1 cellular context compared by ENCODE assay signal in the genomic region with DNA sequence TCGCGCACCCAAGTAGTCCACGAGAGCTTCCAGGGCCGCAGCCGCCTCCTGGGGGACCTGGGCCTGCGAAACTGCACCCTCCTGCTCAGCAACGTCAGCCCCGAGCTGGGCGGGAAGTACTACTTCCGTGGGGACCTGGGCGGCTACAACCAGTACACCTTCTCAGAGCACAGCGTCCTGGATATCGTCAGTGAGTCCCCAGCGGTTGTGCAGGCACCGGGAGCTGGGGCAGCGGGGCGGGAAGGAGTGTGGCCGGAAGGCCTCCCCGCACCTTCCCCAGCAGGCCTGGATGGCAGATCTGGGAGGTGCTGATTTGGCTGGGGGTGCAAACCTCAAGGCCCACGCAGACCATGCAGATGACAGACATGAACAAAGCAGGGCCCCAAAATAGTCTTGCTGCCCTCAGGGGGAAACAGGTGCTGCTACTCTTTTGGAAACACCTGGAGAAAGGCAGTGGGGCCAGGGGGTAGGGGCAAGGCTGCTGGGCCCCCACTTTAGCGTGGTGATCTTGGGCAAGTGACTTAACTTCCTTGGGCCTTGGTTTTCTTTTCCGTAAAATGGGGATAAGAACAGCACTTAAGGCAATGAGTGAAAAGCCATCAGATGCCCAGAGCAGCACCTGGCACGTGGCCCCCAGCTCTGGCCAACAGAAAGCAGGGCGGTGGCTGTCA.
TF ChIP-seq lines count a peak whose summit lies in the region.

No MANE protein-coding gene starts in this region.

TF ChIP-seq in HEK293, 187 proteins besides CTCF, POLR2A, EP300 and RAD21 (continued from another document):
- TF ChIP-seq ZNF629 (tag by site-specific recombination; IDR thresholded peaks at IDR 0.05): no peak
- TF ChIP-seq GLIS2 (tag by site-specific recombination; IDR thresholded peaks at IDR 0.05): peak; percentile 37; the same call in 1 of the 2 replicates
- no peak for TF ChIP-seq YY2 (tag by site-specific recombination; IDR thresholded peaks at IDR 0.05)
- TF ChIP-seq ELK4 (IDR thresholded peaks at IDR 0.05; ENCODE audit: borderline replicate concordance, low read depth, low read length): no peak
- no peak for TF ChIP-seq ZNF239 (tag by site-specific recombination; IDR thresholded peaks at IDR 0.05)
- TF ChIP-seq, protein P1, sequence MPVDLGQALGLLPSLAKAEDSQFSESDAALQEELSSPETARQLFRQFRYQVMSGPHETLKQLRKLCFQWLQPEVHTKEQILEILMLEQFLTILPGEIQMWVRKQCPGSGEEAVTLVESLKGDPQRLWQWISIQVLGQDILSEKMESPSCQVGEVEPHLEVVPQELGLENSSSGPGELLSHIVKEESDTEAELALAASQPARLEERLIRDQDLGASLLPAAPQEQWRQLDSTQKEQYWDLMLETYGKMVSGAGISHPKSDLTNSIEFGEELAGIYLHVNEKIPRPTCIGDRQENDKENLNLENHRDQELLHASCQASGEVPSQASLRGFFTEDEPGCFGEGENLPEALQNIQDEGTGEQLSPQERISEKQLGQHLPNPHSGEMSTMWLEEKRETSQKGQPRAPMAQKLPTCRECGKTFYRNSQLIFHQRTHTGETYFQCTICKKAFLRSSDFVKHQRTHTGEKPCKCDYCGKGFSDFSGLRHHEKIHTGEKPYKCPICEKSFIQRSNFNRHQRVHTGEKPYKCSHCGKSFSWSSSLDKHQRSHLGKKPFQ (tag by site-specific recombination; IDR thresholded peaks at IDR 0.05): no peak
- TF ChIP-seq, protein P2, sequence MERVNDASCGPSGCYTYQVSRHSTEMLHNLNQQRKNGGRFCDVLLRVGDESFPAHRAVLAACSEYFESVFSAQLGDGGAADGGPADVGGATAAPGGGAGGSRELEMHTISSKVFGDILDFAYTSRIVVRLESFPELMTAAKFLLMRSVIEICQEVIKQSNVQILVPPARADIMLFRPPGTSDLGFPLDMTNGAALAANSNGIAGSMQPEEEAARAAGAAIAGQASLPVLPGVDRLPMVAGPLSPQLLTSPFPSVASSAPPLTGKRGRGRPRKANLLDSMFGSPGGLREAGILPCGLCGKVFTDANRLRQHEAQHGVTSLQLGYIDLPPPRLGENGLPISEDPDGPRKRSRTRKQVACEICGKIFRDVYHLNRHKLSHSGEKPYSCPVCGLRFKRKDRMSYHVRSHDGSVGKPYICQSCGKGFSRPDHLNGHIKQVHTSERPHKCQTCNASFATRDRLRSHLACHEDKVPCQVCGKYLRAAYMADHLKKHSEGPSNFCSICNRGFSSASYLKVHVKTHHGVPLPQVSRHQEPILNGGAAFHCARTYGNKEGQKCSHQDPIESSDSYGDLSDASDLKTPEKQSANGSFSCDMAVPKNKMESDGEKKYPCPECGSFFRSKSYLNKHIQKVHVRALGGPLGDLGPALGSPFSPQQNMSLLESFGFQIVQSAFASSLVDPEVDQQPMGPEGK (tag by site-specific recombination; IDR thresholded peaks at IDR 0.05): peak; percentile 19; the same call in 1 of the 2 replicates
- no peak for TF ChIP-seq ZNF24 (tag by site-specific recombination; IDR thresholded peaks at IDR 0.05)
- TF ChIP-seq ZNF211 (tag by site-specific recombination; IDR thresholded peaks at IDR 0.05; ENCODE audit: low read depth): no peak
- TF ChIP-seq ZNF600 (tag by site-specific recombination; IDR thresholded peaks at IDR 0.05): peak; percentile 61
- no peak for TF ChIP-seq ZNF510 (tag by site-specific recombination; IDR thresholded peaks at IDR 0.05; ENCODE audit: insufficient replicate concordance)
- no peak for TF ChIP-seq ZNF610 (tag by site-specific recombination; IDR thresholded peaks at IDR 0.05; ENCODE audit: borderline replicate concordance)
- TF ChIP-seq ZNF837 (tag by site-specific recombination; IDR thresholded peaks at IDR 0.05): no peak
TF ChIP-seq in HEK293: peak in this region for 4.
